23 cellular contexts compared by ENCODE assay signal in the genomic region with DNA sequence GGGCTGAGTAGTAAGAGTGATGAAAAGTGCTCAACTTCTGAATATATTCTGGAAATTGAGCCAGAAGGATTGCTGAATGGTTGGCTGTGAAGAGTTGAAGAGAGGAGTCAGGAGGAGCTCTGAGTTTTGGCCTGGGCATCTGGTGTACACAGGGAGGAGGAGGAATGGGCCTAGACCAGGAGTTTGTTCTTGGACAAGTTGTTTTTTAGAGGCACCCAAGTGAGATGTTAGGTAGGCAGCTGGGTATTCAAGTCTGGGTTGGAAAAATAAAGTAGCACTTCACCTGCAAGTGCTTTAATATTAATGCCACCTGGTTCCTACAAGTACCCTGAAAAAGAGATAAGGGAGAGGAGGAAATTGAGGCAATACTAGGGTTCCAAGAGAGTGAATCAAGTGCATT.
"Had no signal": no experiment of that assay in that cellular context is flagged by ENCODE, and none has a peak within 500 bp of the region (broad histone marks: within the 10 kb centered on the region; RNA-seq: fewer than 3 reads in every experiment).

No MANE protein-coding gene starts in this region.

- H3K27ac ChIP-seq: coronary artery, heart right ventricle, left ventricle myocardium inferior, neutrophil, psoas muscle, right lobe of liver, spleen, tibial nerve had no signal

- H3K4me3 Mint-ChIP-seq: endodermal cell; naive thymus-derived CD4-positive, alpha-beta T cell; nephron progenitor cell; stimulated activated memory B cell treated with anti-CD40 and anti-IgM and Interleukin-4, amounts not matched to agents 10 μg/mL and 1 μg/mL and 100 μg/mL, for 72 hours; stimulated activated naive CD8-positive, alpha-beta T cell treated with anti-CD3 and anti-CD28 coated beads, Interleukin-15, Interleukin-2, amounts not matched to agents 100 ng/mL and 50 ng/mL, for 24 hours had no signal

- DNase-seq: effector CD4-positive, alpha-beta T cell; endodermal cell; heart right ventricle; hypothalamus; islet precursor cell; left ventricle myocardium inferior; mesendoderm; naive thymus-derived CD4-positive, alpha-beta T cell; nephron progenitor cell; psoas muscle; retina; spleen; stimulated activated CD4-positive, alpha-beta T cell treated with anti-CD3 and anti-CD28 coated beads, Interleukin-15, amount 100 ng/mL, for 24 hours; stimulated activated CD4-positive, alpha-beta T cell treated with anti-CD3 and anti-CD28 coated beads, Interleukin-1b, Interleukin-23, amount 100 ng/mL, for 48 hours; stimulated activated CD4-positive, alpha-beta T cell treated with anti-CD3 and anti-CD28 coated beads, Interleukin-4, amount 100 ng/mL, for 24 hours had no signal

- H3K4me1 Mint-ChIP-seq: naive thymus-derived CD4-positive, alpha-beta T cell; nephron progenitor cell; stimulated activated memory B cell treated with anti-CD40 and anti-IgM and Interleukin-4, amounts not matched to agents 10 μg/mL and 1 μg/mL and 100 μg/mL, for 72 hours had no signal

- H3K27ac Mint-ChIP-seq: endodermal cell; nephron progenitor cell; stimulated activated memory B cell treated with anti-CD40 and anti-IgM and Interleukin-4, amounts not matched to agents 10 μg/mL and 1 μg/mL and 100 μg/mL, for 72 hours; stimulated activated naive CD8-positive, alpha-beta T cell treated with anti-CD3 and anti-CD28 coated beads, Interleukin-15, Interleukin-2, amounts not matched to agents 100 ng/mL and 50 ng/mL, for 24 hours had no signal

- H3K9me3 ChIP-seq: heart right ventricle, left ventricle myocardium inferior, neutrophil, psoas muscle, right lobe of liver, spleen, tibial nerve had no signal

- FAIRE-seq: frontal cortex had no signal

- H3K9me3 Mint-ChIP-seq: endodermal cell; naive thymus-derived CD4-positive, alpha-beta T cell; nephron progenitor cell; stimulated activated memory B cell treated with anti-CD40 and anti-IgM and Interleukin-4, amounts not matched to agents 10 μg/mL and 1 μg/mL and 100 μg/mL, for 72 hours; stimulated activated naive CD8-positive, alpha-beta T cell treated with anti-CD3 and anti-CD28 coated beads, Interleukin-15, Interleukin-2, amounts not matched to agents 100 ng/mL and 50 ng/mL, for 24 hours had no signal

- H3K36me3 Mint-ChIP-seq: naive thymus-derived CD4-positive, alpha-beta T cell; stimulated activated memory B cell treated with anti-CD40 and anti-IgM and Interleukin-4, amounts not matched to agents 10 μg/mL and 1 μg/mL and 100 μg/mL, for 72 hours had no signal

- H3K4me3 ChIP-seq: coronary artery, heart right ventricle, left ventricle myocardium inferior, lung, psoas muscle, right lobe of liver, spleen, tibial nerve had no signal

- H3K27me3 ChIP-seq: heart right ventricle, right lobe of liver, spleen, tibial nerve had no signal

- H3K4me1 ChIP-seq: heart right ventricle, left ventricle myocardium inferior, psoas muscle, spleen, tibial nerve had no signal

- ATAC-seq: heart right ventricle; naive thymus-derived CD4-positive, alpha-beta T cell; psoas muscle; stimulated activated memory B cell treated with anti-CD40 and anti-IgM and Interleukin-4, amounts not matched to agents 10 μg/mL and 1 μg/mL and 100 μg/mL, for 72 hours had no signal

- H3K36me3 ChIP-seq: heart right ventricle, left ventricle myocardium inferior, neutrophil, right lobe of liver, spleen, tibial nerve had no signal
